Comparison of ENCODE assay signal across 20 cellular contexts in genomic region chr20:58141496-58141895, GRCh38.
"Had no signal": no experiment of that assay in that cellular context is flagged by ENCODE, and none has a peak within 500 bp of the region (broad histone marks: within the 10 kb centered on the region; RNA-seq: fewer than 3 reads in every experiment).

No MANE protein-coding gene starts in this region.

- H3K4me3 ChIP-seq: adrenal gland, body of pancreas, gastroesophageal sphincter, hepatocyte, lung, thyroid gland had no signal

- H3K27me3 ChIP-seq: adrenal gland, body of pancreas, thyroid gland had no signal

- H3K4me3 Mint-ChIP-seq: activated CD8-positive, alpha-beta T cell treated with anti-CD3 and anti-CD28 coated beads for 36 hours; activated T-helper 1 cell treated with anti-CD3 and anti-CD28 coated beads, Interleukin-12 subunit alpha, Interleukin-12 subunit beta, Interleukin-2, Interleukin-4 antibody, amounts not matched to agents 30 ng/mL and 10 ng/mL and 1 ng/mL, durations not matched to agents 14 hours and 24 hours and 36 hours; central memory CD8-positive, alpha-beta T cell; effector memory CD8-positive, alpha-beta T cell; natural killer cell treated with Interleukin-12 subunit alpha and Interleukin-12 subunit beta and Interleukin-15 and Interleukin-18, amount 100 ng/mL, for 72 hours; stimulated activated naive CD8-positive, alpha-beta T cell treated with anti-CD3 and anti-CD28 coated beads, Interleukin-15, amount 100 ng/mL, for 72 hours had no signal

- ATAC-seq: activated CD8-positive, alpha-beta T cell treated with anti-CD3 and anti-CD28 coated beads for 36 hours; effector memory CD8-positive, alpha-beta T cell; gastroesophageal sphincter; natural killer cell treated with Interleukin-12 subunit alpha and Interleukin-12 subunit beta and Interleukin-15 and Interleukin-18, amount 100 ng/mL, for 72 hours; stimulated activated naive CD8-positive, alpha-beta T cell treated with anti-CD3 and anti-CD28 coated beads, Interleukin-15, amount 100 ng/mL, for 72 hours had no signal

- H3K4me1 Mint-ChIP-seq: central memory CD8-positive, alpha-beta T cell; stimulated activated naive CD8-positive, alpha-beta T cell treated with anti-CD3 and anti-CD28 coated beads, Interleukin-15, amount 100 ng/mL, for 72 hours had no signal

- H3K36me3 ChIP-seq: adrenal gland, gastroesophageal sphincter, thyroid gland had no signal

- H3K4me1 ChIP-seq: adrenal gland, body of pancreas, thyroid gland had no signal

- DNase-seq: activated CD4-positive, alpha-beta T cell treated with anti-CD3 and anti-CD28 coated beads for 1 hour; activated CD8-positive, alpha-beta T cell treated with anti-CD3 and anti-CD28 coated beads for 36 hours; activated naive CD4-positive, alpha-beta T cell treated with anti-CD3 and anti-CD28 coated beads, Interleukin-2, amount 50 U/mL, for 16 hours; effector memory CD8-positive, alpha-beta T cell; kidney glomerular epithelial cell; occipital lobe; stimulated activated CD4-positive, alpha-beta T cell treated with anti-CD3 and anti-CD28 coated beads, Interleukin-15, amount 100 ng/mL, for 24 hours; stimulated activated CD4-positive, alpha-beta T cell treated with anti-CD3 and anti-CD28 coated beads, Interleukin-4, amount 100 ng/mL, for 4 hours; stimulated activated naive CD8-positive, alpha-beta T cell treated with anti-CD3 and anti-CD28 coated beads, Interleukin-15, amount 100 ng/mL, for 72 hours; T-helper 9 cell; thyroid gland had no signal

- H3K9me3 ChIP-seq: adrenal gland, body of pancreas, gastroesophageal sphincter, thyroid gland had no signal

- H3K36me3 Mint-ChIP-seq: natural killer cell treated with Interleukin-12 subunit alpha and Interleukin-12 subunit beta and Interleukin-15 and Interleukin-18, amount 100 ng/mL, for 72 hours had no signal

- H3K9me3 Mint-ChIP-seq: activated CD8-positive, alpha-beta T cell treated with anti-CD3 and anti-CD28 coated beads for 36 hours; activated T-helper 1 cell treated with anti-CD3 and anti-CD28 coated beads, Interleukin-12 subunit alpha, Interleukin-12 subunit beta, Interleukin-2, Interleukin-4 antibody, amounts not matched to agents 30 ng/mL and 10 ng/mL and 1 ng/mL, durations not matched to agents 14 hours and 24 hours and 36 hours; central memory CD8-positive, alpha-beta T cell; effector memory CD8-positive, alpha-beta T cell; natural killer cell treated with Interleukin-12 subunit alpha and Interleukin-12 subunit beta and Interleukin-15 and Interleukin-18, amount 100 ng/mL, for 72 hours; stimulated activated naive CD8-positive, alpha-beta T cell treated with anti-CD3 and anti-CD28 coated beads, Interleukin-15, amount 100 ng/mL, for 72 hours had no signal

- H3K27ac ChIP-seq: adrenal gland, epithelial cell of prostate, gastroesophageal sphincter, hepatocyte, thyroid gland had no signal

- H3K27ac Mint-ChIP-seq: activated CD8-positive, alpha-beta T cell treated with anti-CD3 and anti-CD28 coated beads for 36 hours; activated T-helper 1 cell treated with anti-CD3 and anti-CD28 coated beads, Interleukin-12 subunit alpha, Interleukin-12 subunit beta, Interleukin-2, Interleukin-4 antibody, amounts not matched to agents 30 ng/mL and 10 ng/mL and 1 ng/mL, durations not matched to agents 14 hours and 24 hours and 36 hours; effector memory CD8-positive, alpha-beta T cell; natural killer cell treated with Interleukin-12 subunit alpha and Interleukin-12 subunit beta and Interleukin-15 and Interleukin-18, amount 100 ng/mL, for 72 hours; stimulated activated naive CD8-positive, alpha-beta T cell treated with anti-CD3 and anti-CD28 coated beads, Interleukin-15, amount 100 ng/mL, for 72 hours had no signal
